Comparison of ENCODE assay signal across 22 cellular contexts in the genomic region with DNA sequence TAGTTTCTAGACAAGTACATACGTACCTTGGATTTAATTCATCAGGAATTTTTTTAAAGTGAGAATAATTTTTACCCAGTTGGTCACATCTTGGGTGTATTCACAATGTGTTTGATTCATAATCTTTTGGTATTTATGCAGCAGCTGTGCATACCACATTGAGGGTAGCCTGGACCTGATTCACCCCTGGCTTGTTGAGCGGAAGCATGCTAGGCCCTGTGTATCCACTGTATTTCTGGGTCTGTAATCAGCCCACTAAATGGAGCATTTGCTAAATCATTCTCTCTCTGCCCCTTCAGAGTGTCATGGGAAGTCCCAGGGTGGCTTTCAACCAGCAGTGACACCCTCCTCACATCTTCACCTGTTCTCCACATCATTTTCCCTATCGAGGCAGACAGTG.
"Had no signal": no experiment of that assay in that cellular context is flagged by ENCODE, and none has a peak within 500 bp of the region (broad histone marks: within the 10 kb centered on the region; RNA-seq: fewer than 3 reads in every experiment).

No MANE protein-coding gene starts in this region.

- DNase-seq: activated CD4-positive, alpha-beta T cell treated with anti-CD3 and anti-CD28 coated beads, Interleukin-2, amount 50 U/mL, for 1 hour; activated CD4-positive, CD25-positive, alpha-beta regulatory T cell treated with anti-CD3 and anti-CD28 coated beads, Interleukin-2, amount 50 U/mL, for 72 hours; activated CD8-positive, alpha-beta memory T cell treated with anti-CD3 and anti-CD28 coated beads for 24 hours; dorsolateral prefrontal cortex; foreskin melanocyte; glutamatergic neuron; hippocampal formation; lower lobe of right lung; nephron progenitor cell; nucleus accumbens; posterior cingulate gyrus; sigmoid colon; stimulated activated CD4-positive, alpha-beta T cell treated with anti-CD3 and anti-CD28 coated beads, Interleukin-2, amount 100 ng/mL, for 24 hours; stimulated activated naive CD8-positive, alpha-beta T cell treated with anti-CD3 and anti-CD28 coated beads, Interleukin-15, Interleukin-2, amounts not matched to agents 100 U/mL and 50 U/mL, for 24 hours; substantia nigra; T-helper 2 cell; uterus had no signal

- H3K27ac ChIP-seq: cardiac muscle cell, lower lobe of right lung, sigmoid colon, tibial nerve, uterus, VCaP had no signal

- H3K4me3 ChIP-seq: cardiac muscle cell, dorsolateral prefrontal cortex, lower lobe of right lung, sigmoid colon, tibial nerve, uterus had no signal

- H3K9me3 ChIP-seq: lower lobe of right lung, sigmoid colon, tibial nerve, uterus had no signal

- H3K36me3 ChIP-seq: uterus had no signal

- H3K4me1 ChIP-seq: uterus had no signal

- H3K27me3 ChIP-seq: cardiac muscle cell, dorsolateral prefrontal cortex, sigmoid colon, tibial nerve, uterus had no signal

- FAIRE-seq: colon, keratinocyte had no signal
